In the genomic region with DNA sequence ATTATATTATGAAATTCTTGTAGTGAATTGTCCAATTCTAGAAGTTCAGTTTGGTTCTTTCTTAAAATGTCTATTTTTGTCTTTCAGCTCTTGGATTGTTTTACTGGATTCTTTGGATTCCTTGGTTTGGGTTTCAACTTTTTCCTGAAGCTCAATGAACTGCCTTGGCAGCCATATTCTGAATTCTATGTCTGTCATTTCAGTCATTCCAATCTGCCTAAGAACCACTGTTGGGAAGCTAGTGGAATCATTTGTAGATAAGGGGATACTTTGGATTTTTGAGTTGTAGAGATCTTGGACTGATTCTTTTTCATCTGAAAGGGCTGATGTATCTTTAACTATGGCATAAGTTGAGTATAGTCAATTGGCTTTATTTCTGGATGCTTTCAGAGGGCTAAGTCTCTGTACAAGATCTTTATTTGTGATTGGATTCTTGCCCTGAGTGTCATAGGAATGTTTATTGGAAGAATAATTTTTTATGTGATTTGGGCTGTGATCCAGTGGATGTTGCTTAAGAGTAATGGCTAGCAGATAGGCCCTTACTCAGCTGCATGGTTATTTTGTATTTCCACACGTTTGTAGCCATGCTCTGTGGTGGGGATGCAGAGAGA, we compare ENCODE assay signal across 22 cellular contexts. TPM values are rescaled to one million over a fixed set of nuclear protein-coding genes. Genes with fewer than 3 reads are reported as not detected.
DNase-seq lines count a peak whose midpoint lies in the region; ATAC-seq and TF ChIP-seq lines count a peak whose summit lies in the region.
"Had no signal": no experiment of that assay in that cellular context is flagged by ENCODE, and none has a peak within 500 bp of the region (broad histone marks: within the 10 kb centered on the region; RNA-seq: fewer than 3 reads in every experiment).

No MANE protein-coding gene starts in this region.

- no peaks in the 10 kb centered on the region for H4K20me1 ChIP-seq in mammary epithelial cell (ENCODE audit: insufficient read depth, low read length)

- H3K27ac ChIP-seq in mammary epithelial cell (ENCODE audit: insufficient read depth, low read depth, low read length) (no peak overlapping the region), breast epithelium (no peak overlapping the region), subcutaneous abdominal adipose tissue (ENCODE audit: low read depth, low read length) (peak overlapping the region; percentile 86)
- H3K27ac ChIP-seq: 22Rv1, dorsolateral prefrontal cortex, spleen had no signal

- H3K4me3 ChIP-seq in mammary epithelial cell (replicated peaks in 1 of 3; ENCODE audit: insufficient read depth in 1 of 3, low read depth in 2 of 3, low read length in 3 of 3) (no peak overlapping the region), breast epithelium (no peak overlapping the region), subcutaneous abdominal adipose tissue (ENCODE audit: low read depth in 1 of 5, low read length in 5 of 5) (peak overlapping the region in 1 of 5 donors; percentile 45)
- H3K4me3 ChIP-seq: dorsolateral prefrontal cortex, spleen had no signal

- no peak overlapping the region for H3K4me2 ChIP-seq in mammary epithelial cell (ENCODE audit: insufficient read depth, low read depth, low read length)

- ATAC-seq in GM19397 (IDR thresholded peaks at IDR 0.05; ENCODE audit: unreplicated experiment): no peak
- ATAC-seq in HG02885 (IDR thresholded peaks at IDR 0.05; ENCODE audit: poor library complexity, unreplicated experiment): no peak
- ATAC-seq: activated CD4-positive, CD25-positive, alpha-beta regulatory T cell treated with anti-CD3 and anti-CD28 coated beads, Interleukin-2, amount 50 U/mL, for 24 hours; CD8-positive, alpha-beta T cell had no signal

- CTCF ChIA-PET in mammary epithelial cell (lab: Charles Lee; ENCODE audit: low non-redundant PET): interaction anchor here (0.6 kb wide), 1 partner anchor 211 kb away, joined by 5 read pairs; no protein-coding TSS in a partner anchor

- TF ChIP-seq POLR2A in breast epithelium (IDR thresholded peaks at IDR 0.05): no peak

- no peaks in the 10 kb centered on the region for H3K9me3 ChIP-seq in mammary epithelial cell (replicated peaks; ENCODE audit: insufficient read depth, low read length)
- peaks cover 0 to 13% of the 10 kb centered on the region in 2 donors for H3K9me3 ChIP-seq in breast epithelium
- H3K9me3 ChIP-seq in subcutaneous abdominal adipose tissue (ENCODE audit: control insufficient read depth in 5 of 5, low read length in 5 of 5): peaks cover 0 to 12% (median 8%) of the 10 kb centered on the region in 5 donors

- 7% methylated on average over 1 of the region's 1 CpG for WGBS in mammary epithelial cell (ENCODE audit: low coverage, missing lambda C conversion rate)

- no peaks in the 10 kb centered on the region for H3K79me2 ChIP-seq in mammary epithelial cell (ENCODE audit: insufficient read depth, low read length)

- no peak for DNase-seq in mammary epithelial cell
- DNase-seq in breast epithelium (ENCODE audit: low spot score in 2 of 2): no peak
- peak; percentile 23 for DNase-seq in amniotic stem cell (lab: John Stamatoyannopoulos, UW)
- DNase-seq in iris pigment epithelial cell (ENCODE audit: low read depth): peak; percentile 43
- DNase-seq in NK-92 (lab: John Stamatoyannopoulos, UW; ENCODE audit: unreplicated experiment): no peak
- DNase-seq: activated CD8-positive, alpha-beta memory T cell treated with anti-CD3 and anti-CD28 coated beads, Interleukin-2, amount 50 U/mL, for 4 hours; activated gamma-delta T cell treated with Interleukin-2 at 50 U/mL for 16 hours; CD8-positive, alpha-beta T cell; dorsolateral prefrontal cortex; erythroblast; hypothalamus; NCI-H146; NCI-H345; SIG-M5; spleen had no signal

- in situ Hi-C loops in mammary epithelial cell (cut with MboI; ENCODE audit: low sequenced_read_pairs in 2 of 2): no loop called here

- dilution Hi-C loops in mammary epithelial cell (cut with HindIII; ENCODE audit: low sequenced_read_pairs): no loop called here

- no TSS peak for BruUV-seq in mammary epithelial cell (replicated peaks; lab: Mats Ljungman, UMichigan)

- H2AFZ ChIP-seq in mammary epithelial cell (ENCODE audit: low read depth, low read length): peak overlapping the region; percentile 86

- intact Hi-C loops in mammary epithelial cell (cut with micrococcal nuclease): no loop called here
- intact Hi-C loops in breast epithelium (cut with DNase I; ENCODE audit: low total_unique reads): no loop called here

- H3K9ac ChIP-seq in mammary epithelial cell (ENCODE audit: insufficient read depth, low read length) (no peak overlapping the region), subcutaneous abdominal adipose tissue (ENCODE audit: low read length in 5 of 5) (peak overlapping the region in 1 of 5 donors; percentile 35)

- no peak for TF ChIP-seq CTCF in mammary epithelial cell (conservative IDR thresholded peaks at IDR 0.05 in 1 of 2, IDR thresholded peaks at IDR 0.05 in 1 of 2; ENCODE audit: extremely low read depth in 1 of 2, insufficient read depth in 1 of 2, low read depth in 1 of 2, low read length in 2 of 2)
- TF ChIP-seq CTCF in breast epithelium (IDR thresholded peaks at IDR 0.05): no peak

- H3K4me1 ChIP-seq in mammary epithelial cell (ENCODE audit: insufficient read depth, low read length) (peaks cover 8% of the 10 kb centered on the region), breast epithelium (no peaks in the 10 kb centered on the region), subcutaneous abdominal adipose tissue (ENCODE audit: control insufficient read depth in 5 of 5, insufficient read depth in 5 of 5, low read length in 5 of 5) (peaks cover 7 to 22% (median 18%) of the 10 kb centered on the region in 5 donors)
- H3K4me1 ChIP-seq: spleen had no signal

- no peaks in the 10 kb centered on the region for H3K27me3 ChIP-seq in mammary epithelial cell (ENCODE audit: insufficient read depth, low read length)
- H3K27me3 ChIP-seq in breast epithelium: no peaks in the 10 kb centered on the region
- no peaks in the 10 kb centered on the region for H3K27me3 ChIP-seq in subcutaneous abdominal adipose tissue (ENCODE audit: control insufficient read depth in 5 of 5, insufficient read depth in 4 of 5, low read length in 5 of 5)

- H3K36me3 ChIP-seq in mammary epithelial cell (ENCODE audit: insufficient read depth, low read length): no peaks in the 10 kb centered on the region
- no peaks in the 10 kb centered on the region for H3K36me3 ChIP-seq in breast epithelium
- no peaks in the 10 kb centered on the region for H3K36me3 ChIP-seq in subcutaneous abdominal adipose tissue (ENCODE audit: control insufficient read depth in 5 of 5, insufficient read depth in 5 of 5, low read length in 5 of 5)
- H3K36me3 ChIP-seq: spleen had no signal

RNA-seq across cellular contexts. Expression of a gene that starts 42.3 kb away (rescaled TPM):
- total RNA-seq in mammary epithelial cell: 10 to 100 TPM; 13.5 to 42.6 TPM
- 53.2 TPM for polyA plus RNA-seq in mammary epithelial cell
- polyA minus RNA-seq in mammary epithelial cell: 85.5 TPM
- not detected for total RNA-seq in breast epithelium
- total RNA-seq: CD8-positive, alpha-beta T cell; mononuclear cell; osteocyte; spleen had no signal
- polyA plus RNA-seq: spleen had no signal

Comparison
In these comparisons a context has a peak if more than half of its experiments do, and no peak if none do; other contexts are left out.
1. RNA of a gene that starts 42.3 kb away (total RNA-seq): 13.5 to 42.6 TPM in mammary epithelial cell; not detected in breast epithelium; every median in the first group is over 10 times any median in the second.
2. DNase-seq: peak in amniotic stem cell (single experiment) and iris pigment epithelial cell (single experiment); none in mammary epithelial cell (single experiment), breast epithelium (0 of 2) and NK-92 (single experiment).